8 cellular contexts compared by ENCODE assay signal in genomic region chr17:37488607-37489196, GRCh38. TPM values are rescaled to one million over a fixed set of nuclear protein-coding genes. Genes with fewer than 3 reads are reported as not detected.
A peak's percentile ranks its signal among the peaks of the same experiment; 100 is the strongest.
DNase-seq lines count a peak whose midpoint lies in the region; ATAC-seq and TF ChIP-seq lines count a peak whose summit lies in the region.

No MANE protein-coding gene starts in this region.

- intact Hi-C loops in left ventricle myocardium inferior (cut with micrococcal nuclease) (loop anchor here (5.0 kb wide), 1 partner anchor 81 kb away; the partner anchor contains the start of genes ACACA and TADA2A), prostate gland (cut with DNase I) (no loop called here), upper lobe of right lung (cut with DNase I) (no loop called here)

- TF ChIP-seq CTCF in GM06990 (IDR thresholded peaks at IDR 0.05; ENCODE audit: insufficient read depth, low read length, poor library complexity, severe bottlenecking) (no peak), SK-N-SH (IDR thresholded peaks at IDR 0.05) (no peak), left ventricle myocardium inferior (IDR thresholded peaks at IDR 0.05; ENCODE audit: borderline replicate concordance) (no peak), prostate gland (IDR thresholded peaks at IDR 0.05) (no peak), upper lobe of right lung (IDR thresholded peaks at IDR 0.05) (no peak)

- H4K20me1 ChIP-seq in SK-N-SH (ENCODE audit: insufficient read depth): peaks cover 1% of the 10 kb centered on the region; the same call in 1 of the 2 replicates

- H3K9ac ChIP-seq in HUES6 (ENCODE audit: low read length) (peak overlapping the region; percentile 75), SK-N-SH (peak overlapping the region; percentile 97)

- H3F3A ChIP-seq in SK-N-SH (replicated peaks; ENCODE audit: insufficient read depth): peaks cover 43% of the 10 kb centered on the region

- H3K36me3 ChIP-seq in GM06990 (ENCODE audit: control insufficient read depth, insufficient read depth, low read length) (no peaks in the 10 kb centered on the region), HUES6 (ENCODE audit: control insufficient read depth, insufficient read depth, low read length) (no peaks in the 10 kb centered on the region), SK-N-SH (replicated peaks in 1 of 2; ENCODE audit: control insufficient read depth in 1 of 2, insufficient read depth in 2 of 2, low read length in 1 of 2) (no peaks in the 10 kb centered on the region), left ventricle myocardium inferior (no peaks in the 10 kb centered on the region), prostate gland (no peaks in the 10 kb centered on the region), upper lobe of right lung (no peaks in the 10 kb centered on the region)

- CTCF ChIA-PET in SK-N-SH (lab: Yijun Ruan, JAX): interaction anchor here (1.0 to 1.4 kb wide), 3 partner anchors 25 to 116 kb away, joined by 3 read pairs; no protein-coding TSS in a partner anchor

- no peak for DNase-seq in GM06990 (ENCODE audit: extremely low read depth, insufficient read length)
- peak; percentile 44 for DNase-seq in SK-N-SH
- DNase-seq in amniotic epithelial cell (ENCODE audit: low read depth): peak; percentile 89
- peak; percentile 35 for DNase-seq in left ventricle myocardium inferior
- DNase-seq in prostate gland (ENCODE audit: low spot score): peak; percentile 91
- DNase-seq in upper lobe of right lung: peak; percentile 89

- TF ChIP-seq EP300 in SK-N-SH (IDR thresholded peaks at IDR 0.05; ENCODE audit: borderline replicate concordance in 1 of 2, low read depth in 1 of 2, low read length in 1 of 2): no peak

- peak overlapping the region; percentile 99 for H3K4me2 ChIP-seq in SK-N-SH

- 0 out of 2 replicates have a peak overlapping the region, but pooled peaks have one; percentile 31 for H2AFZ ChIP-seq in SK-N-SH (ENCODE audit: low read depth)

- no peaks in the 10 kb centered on the region for H3K9me2 ChIP-seq in SK-N-SH

- peak overlapping the region; percentile 84 for H3K4me3 ChIP-seq in GM06990 (replicated peaks; ENCODE audit: low read depth, low read length)
- peak overlapping the region; percentile 77 for H3K4me3 ChIP-seq in HUES6 (ENCODE audit: low read depth, low read length)
- peak overlapping the region; percentile 82 to 83 for H3K4me3 ChIP-seq in SK-N-SH (ENCODE audit: low read depth in 2 of 2, low read length in 1 of 2)
- peak overlapping the region; percentile 94 for H3K4me3 ChIP-seq in left ventricle myocardium inferior
- peak overlapping the region; percentile 81 to 85 for H3K4me3 ChIP-seq in prostate gland
- peak overlapping the region; percentile 86 for H3K4me3 ChIP-seq in upper lobe of right lung

- 8% methylated on average over 19 of the region's 25 CpGs for WGBS in SK-N-SH (ENCODE audit: low lambda C conversion rate)
- under 1% methylated on average over 25 of the region's 25 CpGs for WGBS in prostate gland

- POLR2A ChIA-PET in SK-N-SH (lab: Yijun Ruan, JAX): interaction anchor here (0.5 to 1.3 kb wide), 2 partner anchors 82 to 890 kb away, joined by 3 to 5 read pairs; partner anchors contain the start of genes ACACA and TADA2A

- peak; percentile 33 for TF ChIP-seq POLR2A in prostate gland (IDR thresholded peaks at IDR 0.05)

- H3K9me3 ChIP-seq in HUES6 (ENCODE audit: control insufficient read depth, insufficient read depth, low read depth, low read length) (no peaks in the 10 kb centered on the region), SK-N-SH (no peaks in the 10 kb centered on the region), left ventricle myocardium inferior (replicated peaks) (no peaks in the 10 kb centered on the region), prostate gland (no peaks in the 10 kb centered on the region), upper lobe of right lung (no peaks in the 10 kb centered on the region)

- peaks cover 37% of the 10 kb centered on the region for H3K79me2 ChIP-seq in SK-N-SH (ENCODE audit: insufficient read depth)

- TF ChIP-seq RAD21 in SK-N-SH (IDR thresholded peaks at IDR 0.05; ENCODE audit: low read length): no peak

- peak overlapping the region; percentile 61; the same call in 1 of the 2 replicates for H3K27ac ChIP-seq in HUES6 (ENCODE audit: low read depth, low read length)
- H3K27ac ChIP-seq in SK-N-SH (ENCODE audit: low read depth in 2 of 2, low read length in 1 of 2): peak overlapping the region; percentile 29 to 98
- H3K27ac ChIP-seq in left ventricle myocardium inferior (replicated peaks): peak overlapping the region; percentile 94
- H3K27ac ChIP-seq in prostate gland: peak overlapping the region; percentile 83 to 90
- H3K27ac ChIP-seq in upper lobe of right lung: peak overlapping the region; percentile 90

- H3K27me3 ChIP-seq in GM06990 (replicated peaks; ENCODE audit: control insufficient read depth, insufficient read depth, low read length): no peaks in the 10 kb centered on the region
- peaks cover 13% of the 10 kb centered on the region; the same call in 1 of the 2 replicates for H3K27me3 ChIP-seq in HUES6 (ENCODE audit: control insufficient read depth, insufficient read depth, low read length)
- no peaks in the 10 kb centered on the region for H3K27me3 ChIP-seq in SK-N-SH (ENCODE audit: insufficient read depth)
- H3K27me3 ChIP-seq in left ventricle myocardium inferior (ENCODE audit: low read depth): no peaks in the 10 kb centered on the region
- no peaks in the 10 kb centered on the region for H3K27me3 ChIP-seq in prostate gland (replicated peaks; ENCODE audit: insufficient read depth)
- H3K27me3 ChIP-seq in upper lobe of right lung: no peaks in the 10 kb centered on the region

- peak; percentile 81 for ATAC-seq in upper lobe of right lung
- ATAC-seq in GM21619 (IDR thresholded peaks at IDR 0.05; ENCODE audit: unreplicated experiment): no peak

- H3K4me1 ChIP-seq in HUES6 (ENCODE audit: control insufficient read depth, insufficient read depth, low read length): peaks cover 26% of the 10 kb centered on the region
- H3K4me1 ChIP-seq in SK-N-SH (ENCODE audit: control insufficient read depth in 1 of 2, insufficient read depth in 2 of 2, low read depth in 1 of 2, low read length in 1 of 2): peaks cover 3 to 17% of the 10 kb centered on the region in 2 experiments; a peak in 2 of 4 replicates
- peaks cover 59% of the 10 kb centered on the region for H3K4me1 ChIP-seq in left ventricle myocardium inferior
- peaks cover 6% of the 10 kb centered on the region for H3K4me1 ChIP-seq in prostate gland (replicated peaks)
- peaks cover 14% of the 10 kb centered on the region for H3K4me1 ChIP-seq in upper lobe of right lung

TF ChIP-seq in SK-N-SH, 30 proteins besides CTCF, POLR2A, EP300 and RAD21 (continues in another document):
- TF ChIP-seq ZBTB33 (IDR thresholded peaks at IDR 0.05; ENCODE audit: borderline replicate concordance, low read depth) (no peak), USF1 (IDR thresholded peaks at IDR 0.05; ENCODE audit: borderline replicate concordance, low read depth) (peak; percentile 69), MEF2A (IDR thresholded peaks at IDR 0.05; ENCODE audit: borderline replicate concordance, low read depth) (no peak), USF2 (IDR thresholded peaks at IDR 0.05; ENCODE audit: borderline replicate concordance, low read depth, low read length) (no peak), FOXM1 (IDR thresholded peaks at IDR 0.05; ENCODE audit: low read depth) (no peak), JUND (IDR thresholded peaks at IDR 0.05) (peak; percentile 47; the same call in 1 of the 2 replicates), RXRA (IDR thresholded peaks at IDR 0.05; ENCODE audit: borderline replicate concordance, low read depth) (no peak), ELF1 (IDR thresholded peaks at IDR 0.05) (peak; percentile 82)

RNA-seq across cellular contexts. Expression of gene DUSP14, which starts 1.0 kb away (rescaled TPM):
- polyA plus RNA-seq in SK-N-SH (2012; rRNA removed): 85.8 and 111 TPM in 2 replicates
- 68.4 and 85.8 TPM in 2 replicates for polyA plus RNA-seq in SK-N-SH (2012; cell fraction: cytosol; rRNA removed)
- 58.9 and 77.1 TPM in 2 replicates for polyA plus RNA-seq in SK-N-SH (2012; cell fraction: nucleus; rRNA removed)
- total RNA-seq in left ventricle myocardium inferior (18.1 TPM), prostate gland (10 to 100 TPM; 28.7 to 31.0 TPM), upper lobe of right lung (9.0 TPM)
